ENCODE assay signal across 17 cellular contexts in the genomic region with DNA sequence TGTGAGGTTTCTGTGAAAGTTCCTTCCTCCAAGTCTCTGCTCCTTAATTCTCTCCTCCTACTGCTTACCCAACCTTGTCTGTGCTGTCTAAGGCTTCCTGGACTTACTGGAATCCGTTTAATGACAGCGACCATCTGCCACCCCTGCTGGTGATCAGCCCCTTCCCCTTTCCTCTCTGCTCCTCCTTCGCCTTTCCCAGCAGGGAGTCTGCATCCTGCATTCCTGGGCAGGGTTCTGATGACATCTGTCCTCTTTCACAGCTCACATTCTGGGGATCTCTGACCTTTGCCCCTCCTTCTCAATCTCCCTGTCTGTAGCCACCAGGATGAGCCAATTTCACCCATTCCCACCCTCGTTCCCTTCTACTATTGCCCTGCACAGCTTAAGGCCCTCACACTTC.
DNase-seq lines count a peak whose midpoint lies in the region; ATAC-seq and TF ChIP-seq lines count a peak whose summit lies in the region.
"Had no signal": no experiment of that assay in that cellular context is flagged by ENCODE, and none has a peak within 500 bp of the region (broad histone marks: within the 10 kb centered on the region; RNA-seq: fewer than 3 reads in every experiment).

No MANE protein-coding gene starts in this region.

- no peak overlapping the region for H3K18ac ChIP-seq in IMR-90 (ENCODE audit: low read depth, low read length)

- in situ Hi-C loops in IMR-90 (cut with MboI; ENCODE audit: low sequenced_read_pairs) = no loop called here

- H3K14ac ChIP-seq in IMR-90 (replicated peaks; ENCODE audit: low read depth, low read length) = no peak overlapping the region

- no peak overlapping the region for H3K23ac ChIP-seq in IMR-90 (ENCODE audit: low read depth, low read length)

- no peak overlapping the region for H2BK5ac ChIP-seq in IMR-90 (ENCODE audit: low read depth, low read length, poor library complexity, severe bottlenecking)

- WGBS in IMR-90 (ENCODE audit: extremely low coverage in 2 of 2, insufficient read length in 1 of 2), 2 experiments = 43% methylated on average over 4 of the region's 4 CpGs; no CpG with 5 or more reads in 1 of the 2 experiments
- 28 to 52% (median 48%) methylated on average over 4 of the region's 4 CpGs for WGBS in spleen, 5 donors

- H3K4me3 Mint-ChIP-seq in WTC11 = no peak overlapping the region
- H3K4me3 Mint-ChIP-seq in activated CD8-positive, alpha-beta T cell treated with anti-CD3 and anti-CD28 coated beads, Interleukin-2, amount 10 ng/mL, durations not matched to agents 7 days and 5 days = no peak overlapping the region

- peaks cover 28% of the 10 kb centered on the region for H3K36me3 ChIP-seq in IMR-90 (ENCODE audit: control insufficient read depth, insufficient read depth, low read length)
- H3K36me3 ChIP-seq in spleen = no peaks in the 10 kb centered on the region
- H3K36me3 ChIP-seq: adrenal gland, left lung had no signal

- H2AFZ ChIP-seq in IMR-90 (replicated peaks; ENCODE audit: low read length, poor library complexity) = no peak overlapping the region
- H2AFZ ChIP-seq: PC-9 had no signal

- no TSS peak for BruUV-seq in IMR-90 (replicated peaks; lab: Mats Ljungman, UMichigan)

- no peak overlapping the region for H3K56ac ChIP-seq in IMR-90 (ENCODE audit: extremely low read depth, insufficient read depth, low read length)

- no peaks in the 10 kb centered on the region for H3K27me3 ChIP-seq in IMR-90 (ENCODE audit: control insufficient read depth, insufficient read depth, low read length)
- H3K27me3 ChIP-seq in spleen (replicated peaks in 1 of 7) = peaks cover 0 to 29% (median 0%) of the 10 kb centered on the region in 7 donors
- H3K27me3 ChIP-seq: adrenal gland, left lung had no signal

- TF ChIP-seq CTCF in IMR-90 (conservative IDR thresholded peaks at IDR 0.05; ENCODE audit: low read depth, low read length) (no peak), WTC11 (IDR thresholded peaks at IDR 0.05) (no peak), spleen (IDR thresholded peaks at IDR 0.05 in 8 of 11, conservative IDR thresholded peaks at IDR 0.05 in 3 of 11) (no peak)

- H4K8ac ChIP-seq in IMR-90 (ENCODE audit: low read depth in 2 of 2, low read length in 2 of 2) = no peak overlapping the region

- no peak overlapping the region for H3K4me2 ChIP-seq in IMR-90 (ENCODE audit: low read depth, low read length)
- H3K4me2 ChIP-seq: PC-9 had no signal

- H3K4me3 ChIP-seq in IMR-90 (ENCODE audit: insufficient read depth, low read depth, low read length) = no peak overlapping the region
- H3K4me3 ChIP-seq in spleen = no peak overlapping the region
- H3K4me3 ChIP-seq: adrenal gland, dorsolateral prefrontal cortex, left lung, PC-9 had no signal

- CTCF ChIA-PET in IMR-90 (lab: Yijun Ruan, JAX) = interaction anchor here (0.6 kb wide), 1 partner anchor 36 kb away, joined by 3 read pairs; no protein-coding TSS in a partner anchor
- CTCF ChIA-PET in WTC11 (lab: Charles Lee) = interaction anchor here (0.5 to 2.4 kb wide), 7 partner anchors 16 to 68 kb away, joined by 3 to 12 read pairs (median 5); no protein-coding TSS in a partner anchor
- CTCF ChIA-PET in activated CD8-positive, alpha-beta T cell treated with anti-CD3 and anti-CD28 coated beads, Interleukin-2, amount 10 ng/mL, durations not matched to agents 7 days and 5 days (lab: Charles Lee) = no interaction called here

- H3K27me3 Mint-ChIP-seq in WTC11 (ENCODE audit: low read depth) = no peaks in the 10 kb centered on the region
- peaks cover 3% of the 10 kb centered on the region for H3K27me3 Mint-ChIP-seq in activated CD8-positive, alpha-beta T cell treated with anti-CD3 and anti-CD28 coated beads, Interleukin-2, amount 10 ng/mL, durations not matched to agents 7 days and 5 days (ENCODE audit: low read depth)

- H3K79me1 ChIP-seq in IMR-90 (ENCODE audit: low read depth in 1 of 2, low read length in 2 of 2) = peaks cover 55 to 100% of the 10 kb centered on the region in 2 experiments; a peak in 3 of 4 replicates

- no peak overlapping the region for H4K5ac ChIP-seq in IMR-90 (ENCODE audit: low read depth, low read length)

- no peak overlapping the region for H2BK120ac ChIP-seq in IMR-90 (ENCODE audit: low read depth, low read length)

- DNase-seq in IMR-90 = no peak
- DNase-seq in WTC11 (ENCODE audit: low spot score) = peak; percentile 73
- peak; percentile 67 for DNase-seq in iPS-NIHi7 (ENCODE audit: extremely low spot score)
- peak; percentile 17 for DNase-seq in spleen
- no peak for DNase-seq in caudate nucleus (lab: John Stamatoyannopoulos, UW)
- no peak for DNase-seq in erythroblast (lab: John Stamatoyannopoulos, UW)
- no peak for DNase-seq in activated CD8-positive, alpha-beta T cell treated with anti-CD3 and anti-CD28 coated beads, Interleukin-2, amount 10 ng/mL, durations not matched to agents 7 days and 5 days
- DNase-seq: activated gamma-delta T cell treated with Interleukin-2 at 50 U/mL for 16 hours; activated T-cell treated with anti-CD3 and anti-CD28 coated beads for 4 hours; adrenal gland; dorsolateral prefrontal cortex; left lung; nucleus accumbens; PC-9; SIG-M5; stimulated activated CD4-positive, alpha-beta T cell treated with anti-CD3 and anti-CD28 coated beads, Interleukin-12 subunit alpha, Interleukin-12 subunit beta, amount 100 ng/mL, for 4 hours had no signal

- H2BK20ac ChIP-seq in IMR-90 (ENCODE audit: low read depth, low read length) = no peak overlapping the region

- TF ChIP-seq RAD21 in IMR-90 (IDR thresholded peaks at IDR 0.05; ENCODE audit: low read length) = no peak

- peaks cover 49% of the 10 kb centered on the region for H3K4me1 Mint-ChIP-seq in WTC11
- no peaks in the 10 kb centered on the region for H3K4me1 Mint-ChIP-seq in activated CD8-positive, alpha-beta T cell treated with anti-CD3 and anti-CD28 coated beads, Interleukin-2, amount 10 ng/mL, durations not matched to agents 7 days and 5 days (ENCODE audit: low read depth)

- ATAC-seq in IMR-90 (ENCODE audit: low read depth) = peak; percentile 8; the same call in 1 of the 2 replicates
- ATAC-seq in WTC11 = peak; percentile 65
- ATAC-seq in esophagus mucosa = no peak
- no peak for ATAC-seq in activated CD8-positive, alpha-beta T cell treated with anti-CD3 and anti-CD28 coated beads, Interleukin-2, amount 10 ng/mL, durations not matched to agents 7 days and 5 days
- ATAC-seq: left lung had no signal

- TF ChIP-seq POLR2A in IMR-90 (IDR thresholded peaks at IDR 0.05; ENCODE audit: low read depth, low read length) (no peak), spleen (IDR thresholded peaks at IDR 0.05) (no peak), erythroblast (IDR thresholded peaks at IDR 0.05; ENCODE audit: low read length) (no peak)

- H3K36me3 Mint-ChIP-seq in WTC11 = peaks cover 5% of the 10 kb centered on the region; the same call in 1 of the 2 replicates
- H3K36me3 Mint-ChIP-seq in activated CD8-positive, alpha-beta T cell treated with anti-CD3 and anti-CD28 coated beads, Interleukin-2, amount 10 ng/mL, durations not matched to agents 7 days and 5 days (ENCODE audit: low read depth) = no peaks in the 10 kb centered on the region

- H3K27ac ChIP-seq in IMR-90 (ENCODE audit: insufficient read depth, low read length) = no peak overlapping the region
- H3K27ac ChIP-seq in spleen = peak overlapping the region in 1 of 8 donors; percentile 28
- H3K27ac ChIP-seq in caudate nucleus (ENCODE audit: low read depth, low read length) = no peak overlapping the region
- H3K27ac ChIP-seq: dorsolateral prefrontal cortex, left lung, PC-9 had no signal

- peak overlapping the region; percentile 44; the same call in 1 of the 2 replicates for H2AK5ac ChIP-seq in IMR-90 (ENCODE audit: low read depth, low read length)

- no peak overlapping the region for H3K9ac ChIP-seq in IMR-90 (ENCODE audit: low read depth, low read length)

- H4K91ac ChIP-seq in IMR-90 (ENCODE audit: insufficient read depth, low read depth, low read length) = no peak overlapping the region

- peaks cover 99% of the 10 kb centered on the region for H4K20me1 ChIP-seq in IMR-90 (ENCODE audit: insufficient read depth, low read length)

- H3K4me1 ChIP-seq in IMR-90 (ENCODE audit: control insufficient read depth, insufficient read depth, low read length) (peaks cover 18% of the 10 kb centered on the region), spleen (peaks cover 11 to 50% (median 26%) of the 10 kb centered on the region in 6 donors)

- intact Hi-C loops in IMR-90 (cut with micrococcal nuclease) (no loop called here), spleen (cut with DNase I; ENCODE audit: low total_unique reads) (no loop called here)

- H3K9me3 ChIP-seq in IMR-90 (ENCODE audit: control insufficient read depth, insufficient read depth, low read length) = no peaks in the 10 kb centered on the region
- no peaks in the 10 kb centered on the region for H3K9me3 ChIP-seq in spleen
- H3K9me3 ChIP-seq: adrenal gland, left lung had no signal

- no peak overlapping the region for H2BK15ac ChIP-seq in IMR-90 (ENCODE audit: low read depth, low read length)

- no peak overlapping the region for H3K4ac ChIP-seq in IMR-90 (ENCODE audit: low read depth, low read length)

- H3K9me3 Mint-ChIP-seq in WTC11 = no peaks in the 10 kb centered on the region
- H3K9me3 Mint-ChIP-seq in activated CD8-positive, alpha-beta T cell treated with anti-CD3 and anti-CD28 coated beads, Interleukin-2, amount 10 ng/mL, durations not matched to agents 7 days and 5 days (ENCODE audit: insufficient read depth) = no peaks in the 10 kb centered on the region

- H3K27ac Mint-ChIP-seq in WTC11 = peak overlapping the region; percentile 52; the same call in 1 of the 2 replicates
- H3K27ac Mint-ChIP-seq in activated CD8-positive, alpha-beta T cell treated with anti-CD3 and anti-CD28 coated beads, Interleukin-2, amount 10 ng/mL, durations not matched to agents 7 days and 5 days = no peak overlapping the region

- dilution Hi-C loops in IMR-90 (cut with HindIII; ENCODE audit: low sequenced_read_pairs, unreplicated experiment) = no loop called here

- H3K9me1 ChIP-seq in IMR-90 (ENCODE audit: insufficient read depth, low read length) = peaks cover 53% of the 10 kb centered on the region

- H2AK9ac ChIP-seq in IMR-90 (replicated peaks; ENCODE audit: low read depth, low read length, poor library complexity) = peak overlapping the region; percentile 12

- POLR2A ChIA-PET in IMR-90 (lab: Charles Lee; ENCODE audit: unreplicated experiment) = no interaction called here
- POLR2A ChIA-PET in WTC11 (lab: Charles Lee) = interaction anchor here (0.7 kb wide), 1 partner anchor 23 kb away, joined by 4 read pairs; no protein-coding TSS in a partner anchor
- POLR2A ChIA-PET in activated CD8-positive, alpha-beta T cell treated with anti-CD3 and anti-CD28 coated beads, Interleukin-2, amount 10 ng/mL, durations not matched to agents 7 days and 5 days (lab: Charles Lee) = interaction anchor here (0.5 kb wide), 1 partner anchor 1196 kb away, joined by 3 read pairs; no protein-coding TSS in a partner anchor

TF ChIP-seq in WTC11, 78 proteins besides CTCF, POLR2A, EP300 and RAD21 (continues in another document):
- TF ChIP-seq IRF2 (CRISPR knock-in tag; IDR thresholded peaks at IDR 0.05; ENCODE audit: borderline replicate concordance, low read depth) = no peak
- no peak for TF ChIP-seq ZNF219 (CRISPR knock-in tag; IDR thresholded peaks at IDR 0.05; ENCODE audit: borderline replicate concordance)
- TF ChIP-seq ZNF121 (CRISPR knock-in tag; IDR thresholded peaks at IDR 0.05) = no peak
- no peak for TF ChIP-seq RELA (CRISPR knock-in tag; IDR thresholded peaks at IDR 0.05; ENCODE audit: borderline replicate concordance)
- TF ChIP-seq CREM (CRISPR knock-in tag; IDR thresholded peaks at IDR 0.05) = no peak

Comparison
In these comparisons a context has a peak if more than half of its experiments do, and no peak if none do; other contexts are left out.
1. ATAC-seq: peak in IMR-90 (single experiment) and WTC11 (single experiment); none in esophagus mucosa (single experiment) and activated CD8-positive, alpha-beta T cell treated with anti-CD3 and anti-CD28 coated beads, Interleukin-2, amount 10 ng/mL, durations not matched to agents 7 days and 5 days (single experiment).
2. DNase-seq: peak in WTC11 (single experiment), iPS-NIHi7 (single experiment) and spleen (single experiment); none in IMR-90 (single experiment), caudate nucleus (0 of 61), erythroblast (0 of 2) and activated CD8-positive, alpha-beta T cell treated with anti-CD3 and anti-CD28 coated beads, Interleukin-2, amount 10 ng/mL, durations not matched to agents 7 days and 5 days (single experiment).